In genomic region chr1:166184897-166185296, GRCh38 we compare ENCODE assay signal across 24 cellular contexts. TPM values are rescaled to one million over a fixed set of nuclear protein-coding genes. Genes with fewer than 3 reads are reported as not detected.
DNase-seq lines count a peak whose midpoint lies in the region; FAIRE-seq and TF ChIP-seq lines count a peak whose summit lies in the region.
"Had no signal": no experiment of that assay in that cellular context is flagged by ENCODE, and none has a peak within 500 bp of the region (broad histone marks: within the 10 kb centered on the region; RNA-seq: fewer than 3 reads in every experiment).

No MANE protein-coding gene starts in this region.

- no peaks in the 10 kb centered on the region for H3K9me3 Mint-ChIP-seq in activated T-cell treated with anti-CD3 and anti-CD28 coated beads, Interleukin-2, amount 50 U/mL, for 24 hours
- H3K9me3 Mint-ChIP-seq: activated naive CD8-positive, alpha-beta T cell treated with anti-CD3 and anti-CD28 coated beads, Interleukin-2, amount 50 U/mL, for 24 hours; WTC11 had no signal

- H3K27ac Mint-ChIP-seq in activated T-cell treated with anti-CD3 and anti-CD28 coated beads, Interleukin-2, amount 50 U/mL, for 24 hours: no peak overlapping the region
- H3K27ac Mint-ChIP-seq: activated naive CD8-positive, alpha-beta T cell treated with anti-CD3 and anti-CD28 coated beads, Interleukin-2, amount 50 U/mL, for 24 hours; naive thymus-derived CD4-positive, alpha-beta T cell; WTC11 had no signal

- H3K4me3 ChIP-seq in bronchial epithelial cell (ENCODE audit: low read depth, low read length) (no peak overlapping the region), kidney epithelial cell (ENCODE audit: low read depth, low read length) (no peak overlapping the region), Karpas-422 (ENCODE audit: low read length) (no peak overlapping the region)
- H3K4me3 ChIP-seq: coronary artery, K562, lung, right atrium auricular region, upper lobe of right lung had no signal

- peaks cover 13% of the 10 kb centered on the region for H3K27me3 Mint-ChIP-seq in activated T-cell treated with anti-CD3 and anti-CD28 coated beads, Interleukin-2, amount 50 U/mL, for 24 hours

- no peaks in the 10 kb centered on the region for H3K4me1 Mint-ChIP-seq in activated T-cell treated with anti-CD3 and anti-CD28 coated beads, Interleukin-2, amount 50 U/mL, for 24 hours (ENCODE audit: low read depth)
- H3K4me1 Mint-ChIP-seq: activated naive CD8-positive, alpha-beta T cell treated with anti-CD3 and anti-CD28 coated beads, Interleukin-2, amount 50 U/mL, for 24 hours; naive thymus-derived CD4-positive, alpha-beta T cell had no signal

- no peak overlapping the region for H3K4me3 Mint-ChIP-seq in activated T-cell treated with anti-CD3 and anti-CD28 coated beads, Interleukin-2, amount 50 U/mL, for 24 hours
- H3K4me3 Mint-ChIP-seq: activated naive CD8-positive, alpha-beta T cell treated with anti-CD3 and anti-CD28 coated beads, Interleukin-2, amount 50 U/mL, for 24 hours; naive thymus-derived CD4-positive, alpha-beta T cell; WTC11 had no signal

- no peaks in the 10 kb centered on the region for H3K9me3 ChIP-seq in Karpas-422 (ENCODE audit: low read length)
- H3K9me3 ChIP-seq: BE2C, right atrium auricular region, SK-N-SH, upper lobe of right lung had no signal

- peak; percentile 73 for DNase-seq in ACHN
- DNase-seq in NCI-H226: peak; percentile 93
- peak; percentile 67 for DNase-seq in bronchial epithelial cell (ENCODE audit: low read depth)
- peak; percentile 67 for DNase-seq in kidney epithelial cell (ENCODE audit: low read depth)
- DNase-seq in C1 segment of cervical spinal cord (lab: John Stamatoyannopoulos, UW): no peak
- no peak for DNase-seq in activated T-cell treated with anti-CD3 and anti-CD28 coated beads, Interleukin-2, amount 50 U/mL, for 24 hours
- DNase-seq in GM19239 (ENCODE audit: insufficient read length, low spot score): no peak
- DNase-seq in Karpas-422: no peak
- DNase-seq: activated effector memory CD4-positive, alpha-beta T cell treated with anti-CD3 and anti-CD28 coated beads, Interleukin-2, amount 50 U/mL, for 16 hours; activated naive CD8-positive, alpha-beta T cell treated with anti-CD3 and anti-CD28 coated beads, Interleukin-2, amount 50 U/mL, for 24 hours; BE2C; naive thymus-derived CD4-positive, alpha-beta T cell; NCI-H524; NK-92 treated with Interleukin-12 subunit alpha and Interleukin-12 subunit beta, amount 100 ng/mL, for 24 hours; SK-N-SH; upper lobe of right lung had no signal

- no peaks in the 10 kb centered on the region for H3K36me3 ChIP-seq in bronchial epithelial cell (ENCODE audit: control insufficient read depth, insufficient read depth, low read length)
- H3K36me3 ChIP-seq in kidney epithelial cell (ENCODE audit: control insufficient read depth, insufficient read depth, low read length): no peaks in the 10 kb centered on the region
- H3K36me3 ChIP-seq in Karpas-422 (ENCODE audit: insufficient read depth, low read length): no peaks in the 10 kb centered on the region
- H3K36me3 ChIP-seq: BE2C, right atrium auricular region, upper lobe of right lung had no signal

- no peak overlapping the region for H2AFZ ChIP-seq in Karpas-422 (ENCODE audit: low read length)

- no peaks in the 10 kb centered on the region for H3K79me2 ChIP-seq in Karpas-422 (ENCODE audit: low read length)

- no peaks in the 10 kb centered on the region for H3K36me3 Mint-ChIP-seq in activated T-cell treated with anti-CD3 and anti-CD28 coated beads, Interleukin-2, amount 50 U/mL, for 24 hours (ENCODE audit: low read depth)
- H3K36me3 Mint-ChIP-seq: naive thymus-derived CD4-positive, alpha-beta T cell; WTC11 had no signal

- no peak for TF ChIP-seq CTCF in bronchial epithelial cell (IDR thresholded peaks at IDR 0.05; ENCODE audit: insufficient read depth, low read length, severe bottlenecking)
- no peak for TF ChIP-seq CTCF in kidney epithelial cell (IDR thresholded peaks at IDR 0.05; ENCODE audit: insufficient read depth, low read length, poor library complexity, severe bottlenecking)

- H3K4me1 ChIP-seq in Karpas-422 (ENCODE audit: low read length): no peaks in the 10 kb centered on the region
- H3K4me1 ChIP-seq: right atrium auricular region, upper lobe of right lung had no signal

- H3K9ac ChIP-seq in Karpas-422 (ENCODE audit: low read length): no peak overlapping the region
- H3K9ac ChIP-seq: SK-N-SH had no signal

- FAIRE-seq in bronchial epithelial cell (lab: Jason Lieb, UNC): no peak
- FAIRE-seq in GM19239 (lab: Jason Lieb, UNC): no peak
- FAIRE-seq: A204.1, D721Med, G401.6, K562 had no signal

- in situ Hi-C loops in ACHN (cut with HindIII; ENCODE audit: low pct_ligation_motif_present, low pct_unique_long_range_greater_than_20kb, low sequenced_read_pairs): no loop called here

- H3K27ac ChIP-seq in Karpas-422 (ENCODE audit: low read length): no peak overlapping the region
- H3K27ac ChIP-seq: coronary artery, right atrium auricular region, upper lobe of right lung had no signal

- no peaks in the 10 kb centered on the region for H3K9me2 ChIP-seq in Karpas-422 (replicated peaks; ENCODE audit: insufficient read depth, low read length)
- H3K9me2 ChIP-seq: SK-N-SH had no signal

- H3K27me3 ChIP-seq in bronchial epithelial cell (ENCODE audit: control insufficient read depth, insufficient read depth, low read length) (no peaks in the 10 kb centered on the region), kidney epithelial cell (ENCODE audit: control insufficient read depth, insufficient read depth, low read length) (no peaks in the 10 kb centered on the region), Karpas-422 (ENCODE audit: low read length) (no peaks in the 10 kb centered on the region)
- H3K27me3 ChIP-seq: BE2C, right atrium auricular region had no signal

- no peak overlapping the region for H3K4me2 ChIP-seq in Karpas-422 (ENCODE audit: low read depth, low read length, poor library complexity, severe bottlenecking)
- H3K4me2 ChIP-seq: SK-N-SH had no signal

- H4K20me1 ChIP-seq in Karpas-422 (ENCODE audit: insufficient read depth, low read depth, low read length): no peaks in the 10 kb centered on the region

RNA-seq across cellular contexts. Expression of gene FAM78B, which starts 18.1 kb away (rescaled TPM):
- total RNA-seq in bronchial epithelial cell (0.13 and 0.26 TPM in 2 replicates), kidney epithelial cell (0.33 and 2.2 TPM in 2 replicates)
- 0.15 and 0.25 TPM in 2 replicates for total RNA-seq in Karpas-422 (2014; rRNA removed; shearing (Covaris generic); ENCODE audit: low replicate concordance)

Comparison
In these comparisons a context has a peak if more than half of its experiments do, and no peak if none do; other contexts are left out.
1. DNase-seq: peak in ACHN (single experiment), NCI-H226 (single experiment), bronchial epithelial cell (single experiment) and kidney epithelial cell (single experiment); none in C1 segment of cervical spinal cord (0 of 14), activated T-cell treated with anti-CD3 and anti-CD28 coated beads, Interleukin-2, amount 50 U/mL, for 24 hours (single experiment), GM19239 (single experiment) and Karpas-422 (single experiment).